ENCODE assay signal across 11 cellular contexts in genomic region chr1:241637604-241638003, GRCh38. TPM values are rescaled to one million over a fixed set of nuclear protein-coding genes. Genes with fewer than 3 reads are reported as not detected.
DNase-seq lines count a peak whose midpoint lies in the region; ATAC-seq, FAIRE-seq and TF ChIP-seq lines count a peak whose summit lies in the region.
"Had no signal": no experiment of that assay in that cellular context is flagged by ENCODE, and none has a peak within 500 bp of the region (broad histone marks: within the 10 kb centered on the region; RNA-seq: fewer than 3 reads in every experiment).

No MANE protein-coding gene starts in this region.

- H3K9me3 Mint-ChIP-seq in nephron progenitor cell = peaks cover 51% of the 10 kb centered on the region

- H3K27me3 Mint-ChIP-seq in nephron progenitor cell (ENCODE audit: low read depth, poor library complexity) = no peaks in the 10 kb centered on the region

- H3K36me3 Mint-ChIP-seq in nephron progenitor cell (ENCODE audit: low read depth) = peaks cover 58% of the 10 kb centered on the region

- no peak overlapping the region for H2AFZ ChIP-seq in K562 (ENCODE audit: low read depth, low read length)

- peaks cover 29% of the 10 kb centered on the region for H3K4me1 Mint-ChIP-seq in nephron progenitor cell

- TF ChIP-seq CTCF in NB4 (IDR thresholded peaks at IDR 0.05; ENCODE audit: low read depth, low read length) (no peak), K562 (IDR thresholded peaks at IDR 0.05 in 2 of 3, conservative IDR thresholded peaks at IDR 0.05 in 1 of 3; ENCODE audit: insufficient read depth in 2 of 3, low read depth in 1 of 3, low read length in 3 of 3) (no peak), nephron progenitor cell (IDR thresholded peaks at IDR 0.05) (no peak)

- ATAC-seq in K562 (peak; percentile 1; the same call in 2 of the 3 replicates), GM21576 (IDR thresholded peaks at IDR 0.05; ENCODE audit: unreplicated experiment) (no peak)

- POLR2A ChIA-PET in K562 (lab: Yijun Ruan, JAX) (interaction anchor here (1.1 to 1.9 kb wide), 5 partner anchors 8 to 205 kb away, joined by 4 to 8 read pairs (median 6); no protein-coding TSS in a partner anchor), HEK293T (lab: Yijun Ruan, JAX) (no interaction called here)

- 12% methylated on average over 4 of the region's 4 CpGs for WGBS in K562 (ENCODE audit: insufficient coverage, low coverage, missing lambda C conversion rate)

- peaks cover 21% of the 10 kb centered on the region for H3K9me3 ChIP-seq in K562 (replicated peaks; ENCODE audit: control insufficient read depth, insufficient read depth, low read depth, low read length)

- BruUV-seq in K562 (replicated peaks; lab: Mats Ljungman, UMichigan) = no TSS peak

- H4K20me1 ChIP-seq in K562 (replicated peaks; ENCODE audit: control insufficient read depth, insufficient read depth, low read length) = peaks cover 3% of the 10 kb centered on the region; the same call in 1 of the 2 replicates

- peak; percentile 19 for DNase-seq in GF-D8 (lab: John Stamatoyannopoulos, UW)
- DNase-seq in NB4 (ENCODE audit: low read depth) = peak; percentile 75
- peak in 2 of 4 experiments; percentile 18 to 49 for DNase-seq in K562 (ENCODE audit: extremely low read depth in 1 of 4, low spot score in 3 of 4)
- no peak for DNase-seq in nephron progenitor cell
- no peak for DNase-seq in ecto neural progenitor cell (ENCODE audit: low spot score)
- DNase-seq in T1000 (lab: John Stamatoyannopoulos, UW) = no peak
- no peak for DNase-seq in HEK293T (ENCODE audit: extremely low spot score)
- DNase-seq: effector memory CD4-positive, alpha-beta T cell had no signal

- peaks cover 7 to 9% of the 10 kb centered on the region in 2 experiments for H3K4me1 ChIP-seq in K562 (replicated peaks in 1 of 2; ENCODE audit: control insufficient read depth in 2 of 2, insufficient read depth in 2 of 2, low read length in 2 of 2)

- in situ Hi-C loops in K562 (cut with MboI) = no loop called here

- H3K4me2 ChIP-seq in K562 (ENCODE audit: insufficient read depth, low read length) = peak overlapping the region; percentile 98

- peak overlapping the region; percentile 86 for H3K4me3 Mint-ChIP-seq in nephron progenitor cell

- H3K27ac ChIP-seq in K562 (ENCODE audit: extremely low read depth, low read depth, low read length) = peak overlapping the region; percentile 26; the same call in 1 of the 3 replicates
- H3K27ac ChIP-seq: VCaP had no signal

- TF ChIP-seq POLR2A in NB4 (IDR thresholded peaks at IDR 0.05; ENCODE audit: extremely low read depth, insufficient read length) (no peak), K562 (conservative IDR thresholded peaks at IDR 0.05) (no peak)

- CTCF ChIA-PET in K562 (lab: Yijun Ruan, JAX; ENCODE audit: low intra/inter-chr PET ratio) = no interaction called here
- CTCF ChIA-PET in HEK293T (lab: Yijun Ruan, JAX) = interaction anchor here (0.9 to 1.1 kb wide), 2 partner anchors 10 to 12 kb away, joined by 4 to 6 read pairs; no protein-coding TSS in a partner anchor

- no peaks in the 10 kb centered on the region for H3K27me3 ChIP-seq in K562 (ENCODE audit: control insufficient read depth in 2 of 2, insufficient read depth in 2 of 2, low read length in 2 of 2)

- H3K79me2 ChIP-seq in K562 (ENCODE audit: control insufficient read depth, insufficient read depth, low read length) = peaks cover 75% of the 10 kb centered on the region

- H3K27ac Mint-ChIP-seq in nephron progenitor cell = no peak overlapping the region

- intact Hi-C loops in K562 (cut with micrococcal nuclease) = loop anchor here (1.0 to 5.0 kb wide), 2 partner anchors 59 to 80 kb away; no protein-coding TSS in a partner anchor

- peak; percentile 37 for FAIRE-seq in K562 (lab: Jason Lieb, UNC)

- TF ChIP-seq RAD21 in K562 (CRISPR knock-in tag; conservative IDR thresholded peaks at IDR 0.05 in 1 of 2, IDR thresholded peaks at IDR 0.05 in 1 of 2) = no peak

- H3K9ac ChIP-seq in K562 (ENCODE audit: insufficient read depth in 1 of 2, low read depth in 2 of 2, low read length in 2 of 2) = peak overlapping the region; percentile 84 to 86; a peak in 3 of 4 replicates

- TF ChIP-seq EP300 in K562 (IDR thresholded peaks at IDR 0.05; ENCODE audit: low read length) = no peak

- peak overlapping the region; percentile 95 for H3K4me3 ChIP-seq in NB4 (ENCODE audit: low read depth, low read length)
- H3K4me3 ChIP-seq in K562 = peak overlapping the region; percentile 88

- H3K9me1 ChIP-seq in K562 (ENCODE audit: control insufficient read depth, insufficient read depth, low read length) = no peaks in the 10 kb centered on the region

- H3K36me3 ChIP-seq in K562 (ENCODE audit: control insufficient read depth, insufficient read depth, low read length) = peaks cover 52% of the 10 kb centered on the region

TF ChIP-seq in K562, 482 proteins besides CTCF, POLR2A, EP300 and RAD21 (continues in another document):
- peak; percentile 27; the same call in 1 of the 2 replicates for TF ChIP-seq DPF2 (IDR thresholded peaks at IDR 0.05)
- peak; percentile 6 for TF ChIP-seq SAP30 (IDR thresholded peaks at IDR 0.05; ENCODE audit: borderline replicate concordance, insufficient read depth, low read depth, low read length, poor library complexity, severe bottlenecking)
- peak; percentile 23; the same call in 1 of the 2 replicates for TF ChIP-seq SMARCA4 (IDR thresholded peaks at IDR 0.05)
- TF ChIP-seq ZC3H8 (IDR thresholded peaks at IDR 0.05) = no peak
- no peak for TF ChIP-seq LCOR (CRISPR knock-in tag; IDR thresholded peaks at IDR 0.05)

TF ChIP-seq in HEK293T, 16 proteins besides CTCF, POLR2A, EP300 and RAD21 (continues in another document):
- no peak for TF ChIP-seq L3MBTL2 (conservative IDR thresholded peaks at IDR 0.05)

RNA-seq across cellular contexts. Expression of gene CHML, which starts 2.6 kb away (rescaled TPM):
- 25.6 and 109 TPM in 2 replicates for total RNA-seq in K562 (2011; cell fraction: chromatin; rRNA removed; ENCODE audit: low replicate concordance)
- total RNA-seq in K562 (2011; cell fraction: nucleolus; rRNA removed) = 14.0 and 21.6 TPM in 2 replicates
- total RNA-seq in K562 (2011; cell fraction: nucleoplasm; rRNA removed) = 40.7 and 66.0 TPM in 2 replicates
- total RNA-seq in K562 (2014; rRNA removed) (48.5 and 54.5 TPM in 2 replicates), K562 (2014; rRNA removed; fragmentation: Illumina TruSeq; extraction: Trizol) (88.3 and 95.1 TPM in 2 replicates), K562 (2015; rRNA removed; fragmentation: Illumina TruSeq; extraction: Trizol) (57.4 and 63.9 TPM in 2 replicates), K562 (2021) (77.4 and 84.2 TPM in 2 replicates)
- polyA plus RNA-seq in K562 (2011; rRNA removed) (65.1 and 75.1 TPM in 2 replicates), K562 (2014; fragmentation: Illumina TruSeq; extraction: Trizol) (51.0 and 62.8 TPM in 2 replicates), K562 (2014; fragmentation: Nextera tagmentation; extraction: Ambion mirVana) (10 to 100 TPM; 13.0 to 15.9 TPM), K562 (2014; rRNA removed) (35.1 and 35.8 TPM in 2 replicates)
- polyA plus RNA-seq in K562 (2011; cell fraction: cytosol; rRNA removed) = 30.2 and 34.3 TPM in 2 replicates
- polyA plus RNA-seq in K562 (2011; cell fraction: nucleus; rRNA removed) = 43.7 and 65.6 TPM in 2 replicates
- polyA plus RNA-seq in K562 (2012) = 29.8 and 31.0 TPM in 2 replicates
- polyA minus RNA-seq in K562 (2011; rRNA and poly(A)+ RNA removed) = 171 and 184 TPM in 2 replicates
- 58.6 and 74.0 TPM in 2 replicates for polyA minus RNA-seq in K562 (2011; cell fraction: cytosol; rRNA and poly(A)+ RNA removed)
- polyA minus RNA-seq in K562 (2011; cell fraction: nucleus; rRNA and poly(A)+ RNA removed) = 45.9 and 102 TPM in 2 replicates

RNA-seq across cellular contexts. Expression of gene OPN3, which starts 2.6 kb away (rescaled TPM):
- total RNA-seq in K562 (2011; cell fraction: chromatin; rRNA removed; ENCODE audit: low replicate concordance) = 8.9 and 19.2 TPM in 2 replicates
- 13.0 and 15.4 TPM in 2 replicates for total RNA-seq in K562 (2011; cell fraction: nucleolus; rRNA removed)
- total RNA-seq in K562 (2011; cell fraction: nucleoplasm; rRNA removed) = 25.2 and 40.2 TPM in 2 replicates
- total RNA-seq in K562 (2014; rRNA removed) (19.3 and 24.3 TPM in 2 replicates), K562 (2014; rRNA removed; fragmentation: Illumina TruSeq; extraction: Trizol) (20.2 and 21.2 TPM in 2 replicates), K562 (2015; rRNA removed; fragmentation: Illumina TruSeq; extraction: Trizol) (17.0 and 17.7 TPM in 2 replicates), K562 (2021) (16.4 and 18.1 TPM in 2 replicates)
- polyA plus RNA-seq in K562 (2011; rRNA removed) (34.6 and 35.8 TPM in 2 replicates), K562 (2014; fragmentation: Illumina TruSeq; extraction: Trizol) (18.1 and 22.1 TPM in 2 replicates), K562 (2014; fragmentation: Nextera tagmentation; extraction: Ambion mirVana) (1 to 10 TPM; 4.2 to 6.3 TPM), K562 (2014; rRNA removed) (11.6 and 19.6 TPM in 2 replicates)
- polyA plus RNA-seq in K562 (2011; cell fraction: cytosol; rRNA removed) = 20.1 and 32.3 TPM in 2 replicates
- polyA plus RNA-seq in K562 (2011; cell fraction: nucleus; rRNA removed) = 6.9 and 13.9 TPM in 2 replicates
- polyA plus RNA-seq in K562 (2012) = 12.9 and 16.2 TPM in 2 replicates
- polyA minus RNA-seq in K562 (2011; rRNA and poly(A)+ RNA removed) = 35.7 and 47.7 TPM in 2 replicates
- polyA minus RNA-seq in K562 (2011; cell fraction: cytosol; rRNA and poly(A)+ RNA removed) = 13.3 and 26.9 TPM in 2 replicates
- 6.7 and 10.4 TPM in 2 replicates for polyA minus RNA-seq in K562 (2011; cell fraction: nucleus; rRNA and poly(A)+ RNA removed)

RNA-seq across cellular contexts. Expression of gene WDR64, which starts 14.5 kb away (rescaled TPM):
- 0.40 TPM in 1 of 2 replicates, not detected in the other for total RNA-seq in K562 (2011; cell fraction: chromatin; rRNA removed; ENCODE audit: low replicate concordance)
- total RNA-seq in K562 (2011; cell fraction: nucleolus; rRNA removed) = not detected in 2 replicates
- not detected in 2 replicates for total RNA-seq in K562 (2011; cell fraction: nucleoplasm; rRNA removed)
- total RNA-seq in K562 (2014; rRNA removed) = not detected in 2 replicates
- total RNA-seq in K562 (2014; rRNA removed; fragmentation: Illumina TruSeq; extraction: Trizol) = 0.06 and 0.29 TPM in 2 replicates
- total RNA-seq in K562 (2015; rRNA removed; fragmentation: Illumina TruSeq; extraction: Trizol) = not detected in 2 replicates
- total RNA-seq in K562 (2021) = not detected in 2 replicates
- polyA plus RNA-seq in K562 (2011; rRNA removed) = not detected in 2 replicates
- polyA plus RNA-seq in K562 (2011; cell fraction: cytosol; rRNA removed) = not detected in 2 replicates
- polyA plus RNA-seq in K562 (2011; cell fraction: nucleus; rRNA removed) = 0.04 TPM in 1 of 2 replicates, not detected in the other
- polyA plus RNA-seq in K562 (2012) = 0.07 and 0.25 TPM in 2 replicates
- polyA plus RNA-seq in K562 (2014; fragmentation: Illumina TruSeq; extraction: Trizol) = 0.06 and 0.08 TPM in 2 replicates
- polyA plus RNA-seq in K562 (2014; fragmentation: Nextera tagmentation; extraction: Ambion mirVana) = under 1 TPM; 0.17 to 0.21 TPM
- polyA plus RNA-seq in K562 (2014; rRNA removed) = not detected in 2 replicates
- not detected in 2 replicates for polyA minus RNA-seq in K562 (2011; rRNA and poly(A)+ RNA removed)
- not detected in 2 replicates for polyA minus RNA-seq in K562 (2011; cell fraction: cytosol; rRNA and poly(A)+ RNA removed)
- not detected in 2 replicates for polyA minus RNA-seq in K562 (2011; cell fraction: nucleus; rRNA and poly(A)+ RNA removed)
- total RNA-seq: lung microvascular endothelial cell had no signal

Comparison
In these comparisons a context has a peak if more than half of its experiments do, and no peak if none do; other contexts are left out.
1. DNase-seq: peak in GF-D8 (single experiment) and NB4 (single experiment); none in nephron progenitor cell (single experiment), ecto neural progenitor cell (single experiment), T1000 (single experiment) and HEK293T (single experiment).